In genomic region chr10:77911535-77912123, GRCh38 we compare ENCODE assay signal across 1 cellular context.
TF ChIP-seq lines count a peak whose summit lies in the region.

No MANE protein-coding gene starts in this region.

TF ChIP-seq in K562, 482 proteins besides CTCF, POLR2A, EP300 and RAD21 (continued from another document and continues in another):
- TF ChIP-seq ZNF407 (IDR thresholded peaks at IDR 0.05; ENCODE audit: low read depth) (no peak), STAT5A (IDR thresholded peaks at IDR 0.05; ENCODE audit: borderline replicate concordance, low read length) (0 out of 2 replicates have a peak, but pooled peaks have one; percentile 29), ZSCAN32 (CRISPR knock-in tag; IDR thresholded peaks at IDR 0.05) (peak; percentile 80), ARID3B (CRISPR knock-in tag; IDR thresholded peaks at IDR 0.05; ENCODE audit: borderline replicate concordance) (peak; percentile 92; the same call in 1 of the 2 replicates), RBM22 (IDR thresholded peaks at IDR 0.05; ENCODE audit: low read depth, low read length, poor library complexity, severe bottlenecking) (no peak), GTF3C2 (IDR thresholded peaks at IDR 0.05; ENCODE audit: borderline replicate concordance, extremely low read depth, insufficient read length) (peak; percentile 68), SAP30 (IDR thresholded peaks at IDR 0.05; ENCODE audit: borderline replicate concordance, insufficient read depth, low read depth, low read length, poor library complexity, severe bottlenecking) (no peak), TFAP4 (CRISPR knock-in tag; IDR thresholded peaks at IDR 0.05; ENCODE audit: borderline replicate concordance) (peak; percentile 46), MEF2D (tag; conservative IDR thresholded peaks at IDR 0.05; ENCODE audit: low read depth) (peak; percentile 69; the same call in 1 of the 2 replicates), SP1 (CRISPR knock-in tag; IDR thresholded peaks at IDR 0.05) (no peak), KLF10 (CRISPR knock-in tag; IDR thresholded peaks at IDR 0.05) (no peak), NR1H2 (CRISPR knock-in tag; IDR thresholded peaks at IDR 0.05) (no peak), CHD4 (IDR thresholded peaks at IDR 0.05; ENCODE audit: insufficient read depth, insufficient replicate concordance, low read depth, low read length, poor library complexity, severe bottlenecking) (peak; percentile 17), NFXL1 (CRISPR knock-in tag; IDR thresholded peaks at IDR 0.05) (0 out of 2 replicates have a peak, but pooled peaks have one; percentile 73), GABPB2 (CRISPR knock-in tag; conservative IDR thresholded peaks at IDR 0.05) (no peak)
- TF ChIP-seq, protein P1, sequence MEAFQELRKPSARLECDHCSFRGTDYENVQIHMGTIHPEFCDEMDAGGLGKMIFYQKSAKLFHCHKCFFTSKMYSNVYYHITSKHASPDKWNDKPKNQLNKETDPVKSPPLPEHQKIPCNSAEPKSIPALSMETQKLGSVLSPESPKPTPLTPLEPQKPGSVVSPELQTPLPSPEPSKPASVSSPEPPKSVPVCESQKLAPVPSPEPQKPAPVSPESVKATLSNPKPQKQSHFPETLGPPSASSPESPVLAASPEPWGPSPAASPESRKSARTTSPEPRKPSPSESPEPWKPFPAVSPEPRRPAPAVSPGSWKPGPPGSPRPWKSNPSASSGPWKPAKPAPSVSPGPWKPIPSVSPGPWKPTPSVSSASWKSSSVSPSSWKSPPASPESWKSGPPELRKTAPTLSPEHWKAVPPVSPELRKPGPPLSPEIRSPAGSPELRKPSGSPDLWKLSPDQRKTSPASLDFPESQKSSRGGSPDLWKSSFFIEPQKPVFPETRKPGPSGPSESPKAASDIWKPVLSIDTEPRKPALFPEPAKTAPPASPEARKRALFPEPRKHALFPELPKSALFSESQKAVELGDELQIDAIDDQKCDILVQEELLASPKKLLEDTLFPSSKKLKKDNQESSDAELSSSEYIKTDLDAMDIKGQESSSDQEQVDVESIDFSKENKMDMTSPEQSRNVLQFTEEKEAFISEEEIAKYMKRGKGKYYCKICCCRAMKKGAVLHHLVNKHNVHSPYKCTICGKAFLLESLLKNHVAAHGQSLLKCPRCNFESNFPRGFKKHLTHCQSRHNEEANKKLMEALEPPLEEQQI (IDR thresholded peaks at IDR 0.05): peak; percentile 51; the same call in 1 of the 2 replicates
- TF ChIP-seq, protein P2, sequence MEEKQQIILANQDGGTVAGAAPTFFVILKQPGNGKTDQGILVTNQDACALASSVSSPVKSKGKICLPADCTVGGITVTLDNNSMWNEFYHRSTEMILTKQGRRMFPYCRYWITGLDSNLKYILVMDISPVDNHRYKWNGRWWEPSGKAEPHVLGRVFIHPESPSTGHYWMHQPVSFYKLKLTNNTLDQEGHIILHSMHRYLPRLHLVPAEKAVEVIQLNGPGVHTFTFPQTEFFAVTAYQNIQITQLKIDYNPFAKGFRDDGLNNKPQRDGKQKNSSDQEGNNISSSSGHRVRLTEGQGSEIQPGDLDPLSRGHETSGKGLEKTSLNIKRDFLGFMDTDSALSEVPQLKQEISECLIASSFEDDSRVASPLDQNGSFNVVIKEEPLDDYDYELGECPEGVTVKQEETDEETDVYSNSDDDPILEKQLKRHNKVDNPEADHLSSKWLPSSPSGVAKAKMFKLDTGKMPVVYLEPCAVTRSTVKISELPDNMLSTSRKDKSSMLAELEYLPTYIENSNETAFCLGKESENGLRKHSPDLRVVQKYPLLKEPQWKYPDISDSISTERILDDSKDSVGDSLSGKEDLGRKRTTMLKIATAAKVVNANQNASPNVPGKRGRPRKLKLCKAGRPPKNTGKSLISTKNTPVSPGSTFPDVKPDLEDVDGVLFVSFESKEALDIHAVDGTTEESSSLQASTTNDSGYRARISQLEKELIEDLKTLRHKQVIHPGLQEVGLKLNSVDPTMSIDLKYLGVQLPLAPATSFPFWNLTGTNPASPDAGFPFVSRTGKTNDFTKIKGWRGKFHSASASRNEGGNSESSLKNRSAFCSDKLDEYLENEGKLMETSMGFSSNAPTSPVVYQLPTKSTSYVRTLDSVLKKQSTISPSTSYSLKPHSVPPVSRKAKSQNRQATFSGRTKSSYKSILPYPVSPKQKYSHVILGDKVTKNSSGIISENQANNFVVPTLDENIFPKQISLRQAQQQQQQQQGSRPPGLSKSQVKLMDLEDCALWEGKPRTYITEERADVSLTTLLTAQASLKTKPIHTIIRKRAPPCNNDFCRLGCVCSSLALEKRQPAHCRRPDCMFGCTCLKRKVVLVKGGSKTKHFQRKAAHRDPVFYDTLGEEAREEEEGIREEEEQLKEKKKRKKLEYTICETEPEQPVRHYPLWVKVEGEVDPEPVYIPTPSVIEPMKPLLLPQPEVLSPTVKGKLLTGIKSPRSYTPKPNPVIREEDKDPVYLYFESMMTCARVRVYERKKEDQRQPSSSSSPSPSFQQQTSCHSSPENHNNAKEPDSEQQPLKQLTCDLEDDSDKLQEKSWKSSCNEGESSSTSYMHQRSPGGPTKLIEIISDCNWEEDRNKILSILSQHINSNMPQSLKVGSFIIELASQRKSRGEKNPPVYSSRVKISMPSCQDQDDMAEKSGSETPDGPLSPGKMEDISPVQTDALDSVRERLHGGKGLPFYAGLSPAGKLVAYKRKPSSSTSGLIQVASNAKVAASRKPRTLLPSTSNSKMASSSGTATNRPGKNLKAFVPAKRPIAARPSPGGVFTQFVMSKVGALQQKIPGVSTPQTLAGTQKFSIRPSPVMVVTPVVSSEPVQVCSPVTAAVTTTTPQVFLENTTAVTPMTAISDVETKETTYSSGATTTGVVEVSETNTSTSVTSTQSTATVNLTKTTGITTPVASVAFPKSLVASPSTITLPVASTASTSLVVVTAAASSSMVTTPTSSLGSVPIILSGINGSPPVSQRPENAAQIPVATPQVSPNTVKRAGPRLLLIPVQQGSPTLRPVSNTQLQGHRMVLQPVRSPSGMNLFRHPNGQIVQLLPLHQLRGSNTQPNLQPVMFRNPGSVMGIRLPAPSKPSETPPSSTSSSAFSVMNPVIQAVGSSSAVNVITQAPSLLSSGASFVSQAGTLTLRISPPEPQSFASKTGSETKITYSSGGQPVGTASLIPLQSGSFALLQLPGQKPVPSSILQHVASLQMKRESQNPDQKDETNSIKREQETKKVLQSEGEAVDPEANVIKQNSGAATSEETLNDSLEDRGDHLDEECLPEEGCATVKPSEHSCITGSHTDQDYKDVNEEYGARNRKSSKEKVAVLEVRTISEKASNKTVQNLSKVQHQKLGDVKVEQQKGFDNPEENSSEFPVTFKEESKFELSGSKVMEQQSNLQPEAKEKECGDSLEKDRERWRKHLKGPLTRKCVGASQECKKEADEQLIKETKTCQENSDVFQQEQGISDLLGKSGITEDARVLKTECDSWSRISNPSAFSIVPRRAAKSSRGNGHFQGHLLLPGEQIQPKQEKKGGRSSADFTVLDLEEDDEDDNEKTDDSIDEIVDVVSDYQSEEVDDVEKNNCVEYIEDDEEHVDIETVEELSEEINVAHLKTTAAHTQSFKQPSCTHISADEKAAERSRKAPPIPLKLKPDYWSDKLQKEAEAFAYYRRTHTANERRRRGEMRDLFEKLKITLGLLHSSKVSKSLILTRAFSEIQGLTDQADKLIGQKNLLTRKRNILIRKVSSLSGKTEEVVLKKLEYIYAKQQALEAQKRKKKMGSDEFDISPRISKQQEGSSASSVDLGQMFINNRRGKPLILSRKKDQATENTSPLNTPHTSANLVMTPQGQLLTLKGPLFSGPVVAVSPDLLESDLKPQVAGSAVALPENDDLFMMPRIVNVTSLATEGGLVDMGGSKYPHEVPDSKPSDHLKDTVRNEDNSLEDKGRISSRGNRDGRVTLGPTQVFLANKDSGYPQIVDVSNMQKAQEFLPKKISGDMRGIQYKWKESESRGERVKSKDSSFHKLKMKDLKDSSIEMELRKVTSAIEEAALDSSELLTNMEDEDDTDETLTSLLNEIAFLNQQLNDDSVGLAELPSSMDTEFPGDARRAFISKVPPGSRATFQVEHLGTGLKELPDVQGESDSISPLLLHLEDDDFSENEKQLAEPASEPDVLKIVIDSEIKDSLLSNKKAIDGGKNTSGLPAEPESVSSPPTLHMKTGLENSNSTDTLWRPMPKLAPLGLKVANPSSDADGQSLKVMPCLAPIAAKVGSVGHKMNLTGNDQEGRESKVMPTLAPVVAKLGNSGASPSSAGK (IDR thresholded peaks at IDR 0.05): no peak; the same call in 1 of the 2 replicates
- TF ChIP-seq, protein P3, sequence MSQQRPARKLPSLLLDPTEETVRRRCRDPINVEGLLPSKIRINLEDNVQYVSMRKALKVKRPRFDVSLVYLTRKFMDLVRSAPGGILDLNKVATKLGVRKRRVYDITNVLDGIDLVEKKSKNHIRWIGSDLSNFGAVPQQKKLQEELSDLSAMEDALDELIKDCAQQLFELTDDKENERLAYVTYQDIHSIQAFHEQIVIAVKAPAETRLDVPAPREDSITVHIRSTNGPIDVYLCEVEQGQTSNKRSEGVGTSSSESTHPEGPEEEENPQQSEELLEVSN (IDR thresholded peaks at IDR 0.05; ENCODE audit: borderline replicate concordance in 1 of 2, extremely low read depth in 1 of 2, insufficient read depth in 1 of 2, insufficient read length in 1 of 2, low read depth in 1 of 2, low read length in 1 of 2, poor library complexity in 1 of 2, severe bottlenecking in 1 of 2): no peak
